ENCODE assay signal across 17 cellular contexts in the genomic region with DNA sequence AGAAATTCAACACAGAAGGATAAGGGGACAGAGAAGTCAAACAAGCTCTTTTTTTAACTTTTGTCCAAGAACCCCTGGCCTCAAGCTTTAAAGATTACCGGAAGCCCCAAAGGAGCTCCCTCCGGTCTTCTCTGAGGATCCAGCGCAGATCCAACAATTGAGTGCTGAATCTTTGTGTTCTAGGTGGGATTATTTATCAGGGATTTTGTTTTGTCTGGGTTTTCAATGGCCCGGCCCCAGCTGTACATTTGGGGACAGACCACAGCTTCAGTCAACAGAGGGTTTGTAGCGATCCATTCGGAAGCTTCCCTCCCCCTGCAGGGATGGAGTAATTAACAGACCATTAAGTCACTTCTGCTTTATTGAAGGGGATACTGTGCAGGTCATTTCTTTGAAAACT. TPM values are rescaled to one million over a fixed set of nuclear protein-coding genes. Genes with fewer than 3 reads are reported as not detected.
A peak's percentile ranks its signal among the peaks of the same experiment; 100 is the strongest.
DNase-seq lines count a peak whose midpoint lies in the region; ATAC-seq and TF ChIP-seq lines count a peak whose summit lies in the region.
"Had no signal": no experiment of that assay in that cellular context is flagged by ENCODE, and none has a peak within 500 bp of the region (broad histone marks: within the 10 kb centered on the region; RNA-seq: fewer than 3 reads in every experiment).

No MANE protein-coding gene starts in this region.

- no peaks in the 10 kb centered on the region for H3K4me1 ChIP-seq in SJCRH30

- H3K4me3 Mint-ChIP-seq in glutamatergic neuron (ENCODE audit: unreplicated experiment): peak overlapping the region; percentile 28
- no peak overlapping the region for H3K4me3 Mint-ChIP-seq in progenitor cell of endocrine pancreas (ENCODE audit: low read depth)

- no peak for ATAC-seq in HG03039 (IDR thresholded peaks at IDR 0.05; ENCODE audit: unreplicated experiment)

- H3K36me3 Mint-ChIP-seq in glutamatergic neuron (ENCODE audit: unreplicated experiment) (peaks cover 4% of the 10 kb centered on the region), progenitor cell of endocrine pancreas (ENCODE audit: insufficient read depth) (no peaks in the 10 kb centered on the region)
- H3K36me3 Mint-ChIP-seq: CD4-positive, alpha-beta memory T cell had no signal

- H3K4me3 ChIP-seq in NB4 (ENCODE audit: low read depth, low read length) (no peak overlapping the region), SJCRH30 (no peak overlapping the region)
- H3K4me3 ChIP-seq: PC-9 had no signal

- H3K36me3 ChIP-seq in SJCRH30: no peaks in the 10 kb centered on the region

- H3K9me3 Mint-ChIP-seq in glutamatergic neuron (ENCODE audit: unreplicated experiment) (peaks cover 18% of the 10 kb centered on the region), progenitor cell of endocrine pancreas (ENCODE audit: low read depth) (no peaks in the 10 kb centered on the region)

- no peaks in the 10 kb centered on the region; the same call in 1 of the 2 replicates for H3K27me3 ChIP-seq in SJCRH30

- no peak overlapping the region for H3K27ac ChIP-seq in SJCRH30
- H3K27ac ChIP-seq: 22Rv1, KMS-11, PC-9 had no signal

- H3K9me3 ChIP-seq in SJCRH30 (replicated peaks): no peaks in the 10 kb centered on the region

- DNase-seq in NCI-H1417 (lab: John Stamatoyannopoulos, UW) (peak in 2 of 3 experiments; percentile 13 to 62), NCI-H1417 treated with DMSO at 0.1 percent for 48 hours (lab: John Stamatoyannopoulos, UW) (no peak), NB4 (ENCODE audit: low read depth) (peak; percentile 23), glutamatergic neuron (no peak), retina (peak; percentile 46), progenitor cell of endocrine pancreas (ENCODE audit: low spot score, unreplicated experiment) (no peak), SJCRH30 (no peak)
- DNase-seq: CD4-positive, alpha-beta memory T cell; NCI-H1092 treated with DMSO at 0.1 percent for 48 hours; NCI-H187; NCI-H446; NCI-H774; PC-9 had no signal

- H3K27me3 Mint-ChIP-seq in glutamatergic neuron (ENCODE audit: unreplicated experiment) (peaks cover 17% of the 10 kb centered on the region), progenitor cell of endocrine pancreas (peaks cover 94% of the 10 kb centered on the region)

- H3K27ac Mint-ChIP-seq in glutamatergic neuron (ENCODE audit: unreplicated experiment) (no peak overlapping the region), progenitor cell of endocrine pancreas (no peak overlapping the region)

- TF ChIP-seq POLR2A in NB4 (IDR thresholded peaks at IDR 0.05; ENCODE audit: extremely low read depth, insufficient read length): no peak

- H3K4me1 Mint-ChIP-seq in glutamatergic neuron (ENCODE audit: low read depth, unreplicated experiment): peaks cover 27% of the 10 kb centered on the region
- peaks cover 4% of the 10 kb centered on the region for H3K4me1 Mint-ChIP-seq in progenitor cell of endocrine pancreas (ENCODE audit: low read depth)

- TF ChIP-seq CTCF in NB4 (IDR thresholded peaks at IDR 0.05; ENCODE audit: low read depth, low read length) (no peak), glutamatergic neuron (IDR thresholded peaks at IDR 0.05; ENCODE audit: partially characterized antibody, unreplicated experiment) (no peak), progenitor cell of endocrine pancreas (IDR thresholded peaks at IDR 0.05; ENCODE audit: unreplicated experiment) (no peak)

RNA-seq across cellular contexts. Expression of gene OLIG3, which starts 7.8 kb away (rescaled TPM):
- 75.1 TPM for total RNA-seq in glutamatergic neuron (ENCODE audit: unreplicated experiment)
- not detected in 2 replicates for total RNA-seq in progenitor cell of endocrine pancreas
- not detected in 2 replicates for total RNA-seq in SJCRH30 (2014; rRNA removed; shearing (Covaris generic))
- total RNA-seq: CD4-positive, alpha-beta memory T cell; M059J; PC-9 had no signal

Comparison
In these comparisons a context has a peak if more than half of its experiments do, and no peak if none do; other contexts are left out.
1. DNase-seq: peak in NCI-H1417 (2 of 3), NB4 (single experiment) and retina (single experiment); none in NCI-H1417 treated with DMSO at 0.1 percent for 48 hours (single experiment), glutamatergic neuron (single experiment), progenitor cell of endocrine pancreas (single experiment) and SJCRH30 (0 of 2).
2. RNA of gene OLIG3, which starts 7.8 kb away (total RNA-seq): 75.1 TPM in glutamatergic neuron (single experiment); not detected in progenitor cell of endocrine pancreas and not detected in SJCRH30; every median in the first group is over 10 times any median in the second.